In genomic region chr5:113523168-113523567, GRCh38 we compare ENCODE assay signal across 18 cellular contexts. TPM values are rescaled to one million over a fixed set of nuclear protein-coding genes. Genes with fewer than 3 reads are reported as not detected.
DNase-seq lines count a peak whose midpoint lies in the region; ATAC-seq, FAIRE-seq and TF ChIP-seq lines count a peak whose summit lies in the region.
"Had no signal": no experiment of that assay in that cellular context is flagged by ENCODE, and none has a peak within 500 bp of the region (broad histone marks: within the 10 kb centered on the region; RNA-seq: fewer than 3 reads in every experiment).

No MANE protein-coding gene starts in this region.

- H3K9me3 Mint-ChIP-seq in activated CD8-positive, alpha-beta T cell treated with anti-CD3 and anti-CD28 coated beads for 36 hours: no peaks in the 10 kb centered on the region
- peaks cover 3% of the 10 kb centered on the region for H3K9me3 Mint-ChIP-seq in activated CD8-positive, alpha-beta T cell treated with anti-CD3 and anti-CD28 coated beads, Interleukin-2, amount 10 ng/mL, durations not matched to agents 7 days and 5 days (ENCODE audit: insufficient read depth)
- H3K9me3 Mint-ChIP-seq in CD8-positive, alpha-beta T cell: no peaks in the 10 kb centered on the region

- FAIRE-seq in islet of Langerhans (lab: Jason Lieb, UNC): peak; percentile 91

- intact Hi-C loops in activated CD8-positive, alpha-beta T cell treated with anti-CD3 and anti-CD28 coated beads for 36 hours (cut with micrococcal nuclease): no loop called here
- intact Hi-C loops in CD8-positive, alpha-beta T cell (cut with DNase I, micrococcal nuclease): loop anchor here in 1 of 2 experiments (5.0 kb wide), 1 partner anchor 661 kb away; the partner anchor contains the start of gene SRP19

- POLR2A ChIA-PET in activated CD8-positive, alpha-beta T cell treated with anti-CD3 and anti-CD28 coated beads for 36 hours (lab: Charles Lee): interaction anchor here (0.6 to 1.1 kb wide), 2 partner anchors 10 to 165 kb away, joined by 3 read pairs; partner anchors contain the start of gene YTHDC2
- POLR2A ChIA-PET in activated CD8-positive, alpha-beta T cell treated with anti-CD3 and anti-CD28 coated beads, Interleukin-2, amount 10 ng/mL, durations not matched to agents 7 days and 5 days (lab: Charles Lee): no interaction called here
- POLR2A ChIA-PET in CD8-positive, alpha-beta T cell (lab: Charles Lee): interaction anchor here (0.7 to 1.0 kb wide), 2 partner anchors 9 to 463 kb away, joined by 3 read pairs; partner anchors contain the start of gene YTHDC2

- peaks cover 48% of the 10 kb centered on the region for H3K4me1 Mint-ChIP-seq in activated CD8-positive, alpha-beta T cell treated with anti-CD3 and anti-CD28 coated beads for 36 hours (ENCODE audit: low read depth)
- peaks cover 34% of the 10 kb centered on the region for H3K4me1 Mint-ChIP-seq in activated CD8-positive, alpha-beta T cell treated with anti-CD3 and anti-CD28 coated beads, Interleukin-2, amount 10 ng/mL, durations not matched to agents 7 days and 5 days (ENCODE audit: low read depth)
- H3K4me1 Mint-ChIP-seq in CD8-positive, alpha-beta T cell (ENCODE audit: low read depth): peaks cover 53% of the 10 kb centered on the region

- TF ChIP-seq CTCF in activated CD8-positive, alpha-beta T cell treated with anti-CD3 and anti-CD28 coated beads for 36 hours (IDR thresholded peaks at IDR 0.05): no peak
- no peak for TF ChIP-seq CTCF in CD8-positive, alpha-beta T cell (IDR thresholded peaks at IDR 0.05)
- TF ChIP-seq CTCF in OCI-LY3 (IDR thresholded peaks at IDR 0.05; ENCODE audit: low read depth, low read length): no peak

- ATAC-seq in activated CD8-positive, alpha-beta T cell treated with anti-CD3 and anti-CD28 coated beads for 36 hours: no peak
- no peak for ATAC-seq in activated CD8-positive, alpha-beta T cell treated with anti-CD3 and anti-CD28 coated beads, Interleukin-2, amount 10 ng/mL, durations not matched to agents 7 days and 5 days
- ATAC-seq in CD8-positive, alpha-beta T cell: peak; percentile 38

- H3K27ac ChIP-seq in CD8-positive, alpha-beta T cell (ENCODE audit: low read depth, low read length): no peak overlapping the region
- no peak overlapping the region for H3K27ac ChIP-seq in OCI-LY3 (ENCODE audit: low read length)
- H3K27ac ChIP-seq: 22Rv1, C4-2B had no signal

- DNase-seq in activated CD8-positive, alpha-beta T cell treated with anti-CD3 and anti-CD28 coated beads for 36 hours: no peak
- no peak for DNase-seq in activated CD8-positive, alpha-beta T cell treated with anti-CD3 and anti-CD28 coated beads, Interleukin-2, amount 10 ng/mL, durations not matched to agents 7 days and 5 days
- DNase-seq in CD8-positive, alpha-beta T cell: no peak
- DNase-seq in NCI-H1105 treated with DMSO at 0.1 percent for 48 hours (lab: John Stamatoyannopoulos, UW): no peak
- no peak for DNase-seq in HPDE6-E6E7 (ENCODE audit: extremely low spot score)
- no peak for DNase-seq in glomerular visceral epithelial cell (ENCODE audit: extremely low spot score)
- DNase-seq: DMS79 treated with DMSO at 0.1 percent for 48 hours, GF-D8, KG1, MG63, NCI-H2029, NCI-H510A treated with DMSO at 0.1 percent for 48 hours, RPMI8226, SW 1271 had no signal

- H4K20me1 ChIP-seq in OCI-LY3 (ENCODE audit: insufficient read depth, low read length): no peaks in the 10 kb centered on the region

- H3K4me3 Mint-ChIP-seq in activated CD8-positive, alpha-beta T cell treated with anti-CD3 and anti-CD28 coated beads for 36 hours: no peak overlapping the region
- H3K4me3 Mint-ChIP-seq in activated CD8-positive, alpha-beta T cell treated with anti-CD3 and anti-CD28 coated beads, Interleukin-2, amount 10 ng/mL, durations not matched to agents 7 days and 5 days: no peak overlapping the region
- no peak overlapping the region for H3K4me3 Mint-ChIP-seq in CD8-positive, alpha-beta T cell

- H3K27me3 ChIP-seq in CD8-positive, alpha-beta T cell (ENCODE audit: insufficient read depth, low read length): no peaks in the 10 kb centered on the region
- H3K27me3 ChIP-seq in OCI-LY3 (ENCODE audit: low read depth, low read length): no peaks in the 10 kb centered on the region
- H3K27me3 ChIP-seq: MG63 had no signal

- no peak overlapping the region for H2AFZ ChIP-seq in OCI-LY3 (ENCODE audit: low read depth, low read length)

- H3K36me3 Mint-ChIP-seq in activated CD8-positive, alpha-beta T cell treated with anti-CD3 and anti-CD28 coated beads for 36 hours (ENCODE audit: low read depth): peaks cover 31% of the 10 kb centered on the region
- H3K36me3 Mint-ChIP-seq in activated CD8-positive, alpha-beta T cell treated with anti-CD3 and anti-CD28 coated beads, Interleukin-2, amount 10 ng/mL, durations not matched to agents 7 days and 5 days (ENCODE audit: low read depth): peaks cover 31% of the 10 kb centered on the region
- peaks cover 36% of the 10 kb centered on the region for H3K36me3 Mint-ChIP-seq in CD8-positive, alpha-beta T cell

- no peaks in the 10 kb centered on the region for H3K9me3 ChIP-seq in CD8-positive, alpha-beta T cell (ENCODE audit: low read length)
- H3K9me3 ChIP-seq in OCI-LY3 (ENCODE audit: insufficient read depth, low read length): no peaks in the 10 kb centered on the region
- H3K9me3 ChIP-seq: MG63 had no signal

- peaks cover 5% of the 10 kb centered on the region for H3K36me3 ChIP-seq in CD8-positive, alpha-beta T cell (ENCODE audit: insufficient read depth, low read length)
- H3K36me3 ChIP-seq in OCI-LY3 (replicated peaks; ENCODE audit: low read depth, low read length): peaks cover 7% of the 10 kb centered on the region

- no peak overlapping the region for H3K4me3 ChIP-seq in CD8-positive, alpha-beta T cell (ENCODE audit: low read depth, low read length)
- no peak overlapping the region for H3K4me3 ChIP-seq in OCI-LY3 (ENCODE audit: low read length)
- H3K4me3 ChIP-seq: MG63 had no signal

- H3K79me2 ChIP-seq in OCI-LY3 (ENCODE audit: low read length): peaks cover 74% of the 10 kb centered on the region

- H3K27me3 Mint-ChIP-seq in activated CD8-positive, alpha-beta T cell treated with anti-CD3 and anti-CD28 coated beads for 36 hours: no peaks in the 10 kb centered on the region
- H3K27me3 Mint-ChIP-seq in activated CD8-positive, alpha-beta T cell treated with anti-CD3 and anti-CD28 coated beads, Interleukin-2, amount 10 ng/mL, durations not matched to agents 7 days and 5 days (ENCODE audit: low read depth): no peaks in the 10 kb centered on the region
- H3K27me3 Mint-ChIP-seq in CD8-positive, alpha-beta T cell (ENCODE audit: low read depth): no peaks in the 10 kb centered on the region

- CTCF ChIA-PET in activated CD8-positive, alpha-beta T cell treated with anti-CD3 and anti-CD28 coated beads for 36 hours (lab: Charles Lee): interaction anchor here (2.4 kb wide), 1 partner anchor 9 kb away, joined by 7 read pairs; the partner anchor contains the start of gene YTHDC2
- CTCF ChIA-PET in activated CD8-positive, alpha-beta T cell treated with anti-CD3 and anti-CD28 coated beads, Interleukin-2, amount 10 ng/mL, durations not matched to agents 7 days and 5 days (lab: Charles Lee): interaction anchor here (0.6 to 1.8 kb wide), 5 partner anchors 9 to 500 kb away, joined by 3 to 5 read pairs (median 3); partner anchors contain the start of gene YTHDC2
- CTCF ChIA-PET in CD8-positive, alpha-beta T cell (lab: Charles Lee): no interaction called here

- H3K9ac ChIP-seq in OCI-LY3 (ENCODE audit: low read length): no peak overlapping the region

- peak overlapping the region; percentile 26 for H3K27ac Mint-ChIP-seq in activated CD8-positive, alpha-beta T cell treated with anti-CD3 and anti-CD28 coated beads for 36 hours
- H3K27ac Mint-ChIP-seq in activated CD8-positive, alpha-beta T cell treated with anti-CD3 and anti-CD28 coated beads, Interleukin-2, amount 10 ng/mL, durations not matched to agents 7 days and 5 days: no peak overlapping the region
- H3K27ac Mint-ChIP-seq in CD8-positive, alpha-beta T cell: peak overlapping the region; percentile 71

- 0 out of 2 replicates have a peak overlapping the region, but pooled peaks have one; percentile 4 for H3K4me2 ChIP-seq in OCI-LY3 (ENCODE audit: low read length)

- peaks cover 23% of the 10 kb centered on the region for H3K4me1 ChIP-seq in CD8-positive, alpha-beta T cell (ENCODE audit: insufficient read depth, low read length)
- peaks cover 46% of the 10 kb centered on the region for H3K4me1 ChIP-seq in OCI-LY3 (ENCODE audit: low read length)

RNA-seq across cellular contexts. Expression of gene YTHDC2, which starts 9.7 kb away (rescaled TPM):
- total RNA-seq in activated CD8-positive, alpha-beta T cell treated with anti-CD3 and anti-CD28 coated beads for 36 hours: 10 to 100 TPM; 26.8 to 28.2 TPM
- total RNA-seq in activated CD8-positive, alpha-beta T cell treated with anti-CD3 and anti-CD28 coated beads, Interleukin-2, amount 10 ng/mL, durations not matched to agents 7 days and 5 days: 10 to 100 TPM; 30.3 to 34.1 TPM
- total RNA-seq in CD8-positive, alpha-beta T cell: 10 to 100 TPM; 35.4 to 36.1 TPM

RNA-seq across cellular contexts. Expression of gene MCC, which starts 34.9 kb away (rescaled TPM):
- total RNA-seq in activated CD8-positive, alpha-beta T cell treated with anti-CD3 and anti-CD28 coated beads for 36 hours: 1 to 10 TPM; 4.9 to 5.4 TPM
- total RNA-seq in activated CD8-positive, alpha-beta T cell treated with anti-CD3 and anti-CD28 coated beads, Interleukin-2, amount 10 ng/mL, durations not matched to agents 7 days and 5 days: 1 to 10 TPM; 7.6 to 8.0 TPM
- 1 to 10 TPM; 4.3 to 4.8 TPM for total RNA-seq in CD8-positive, alpha-beta T cell
